ENCODE assay signal across 13 cellular contexts in the genomic region with DNA sequence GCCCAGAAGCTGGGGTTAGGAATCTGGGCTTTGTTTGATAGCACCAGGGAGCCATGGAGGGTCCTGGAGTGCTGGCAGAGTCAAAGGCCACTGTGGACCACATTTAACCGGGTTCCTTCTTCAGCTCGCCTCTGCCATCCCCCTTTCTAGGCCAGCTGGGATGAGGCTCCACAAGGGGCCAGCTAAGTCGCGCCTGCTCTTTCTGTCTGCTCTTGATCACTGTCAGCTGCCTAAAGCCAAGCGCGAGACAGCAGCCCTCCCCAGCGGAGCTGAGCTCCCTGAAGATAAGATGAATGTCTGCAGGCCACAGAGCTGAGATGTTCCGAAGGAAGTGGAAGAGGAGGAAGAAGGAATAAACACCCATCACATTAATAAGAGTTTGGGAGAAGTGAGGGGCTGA.
A peak's percentile ranks its signal among the peaks of the same experiment; 100 is the strongest.
DNase-seq lines count a peak whose midpoint lies in the region; ATAC-seq and TF ChIP-seq lines count a peak whose summit lies in the region.
"Had no signal": no experiment of that assay in that cellular context is flagged by ENCODE, and none has a peak within 500 bp of the region (broad histone marks: within the 10 kb centered on the region; RNA-seq: fewer than 3 reads in every experiment).

No MANE protein-coding gene starts in this region.

- H3K4me1 Mint-ChIP-seq in neural progenitor cell, result peaks cover 11% of the 10 kb centered on the region
- H3K4me1 Mint-ChIP-seq: CD4-positive, CD25-positive, alpha-beta regulatory T cell had no signal

- no peaks in the 10 kb centered on the region for H3K36me3 ChIP-seq in cardiac muscle cell
- no peaks in the 10 kb centered on the region for H3K36me3 ChIP-seq in neural progenitor cell

- H4K20me1 ChIP-seq in neural progenitor cell (ENCODE audit: low read depth), result no peaks in the 10 kb centered on the region

- H3K27me3 Mint-ChIP-seq in neural progenitor cell (ENCODE audit: insufficient read depth, low read depth), result peaks cover 11% of the 10 kb centered on the region

- H3K27ac ChIP-seq in cardiac muscle cell (no peak overlapping the region), dorsolateral prefrontal cortex (peak overlapping the region in 32 of 59 donors; percentile 4 to 65 (median 36)), neural progenitor cell (no peak overlapping the region)

- H3K4me3 ChIP-seq in cardiac muscle cell (no peak overlapping the region), dorsolateral prefrontal cortex (no peak overlapping the region), neural progenitor cell (no peak overlapping the region)

- intact Hi-C loops in left ventricle myocardium superior (cut with micrococcal nuclease), result no loop called here
- intact Hi-C loops in dorsolateral prefrontal cortex (cut with DNase I), result no loop called here

- H3K9me3 ChIP-seq in cardiac muscle cell (ENCODE audit: low read depth) (no peaks in the 10 kb centered on the region), neural progenitor cell (ENCODE audit: low read depth) (no peaks in the 10 kb centered on the region)

- H3K9me3 Mint-ChIP-seq in neural progenitor cell, result peaks cover 3% of the 10 kb centered on the region

- peak overlapping the region; percentile 74 for H3K27ac Mint-ChIP-seq in neural progenitor cell

- no peaks in the 10 kb centered on the region for H3K79me2 ChIP-seq in neural progenitor cell (ENCODE audit: low read depth)

- H2AFZ ChIP-seq in neural progenitor cell (replicated peaks), result no peak overlapping the region

- no peak overlapping the region for H3K4me2 ChIP-seq in neural progenitor cell

- TF ChIP-seq CTCF in cardiac muscle cell (IDR thresholded peaks at IDR 0.05; ENCODE audit: low read depth, low read length) (no peak), dorsolateral prefrontal cortex (IDR thresholded peaks at IDR 0.05 in 54 of 56, conservative IDR thresholded peaks at IDR 0.05 in 2 of 56; ENCODE audit: low read depth in 1 of 56, partially characterized antibody in 56 of 56) (no peak), neural progenitor cell (IDR thresholded peaks at IDR 0.05) (no peak)

- H3K9ac ChIP-seq in neural progenitor cell, result no peak overlapping the region

- H3K36me3 Mint-ChIP-seq in neural progenitor cell, result no peaks in the 10 kb centered on the region
- H3K36me3 Mint-ChIP-seq: CD4-positive, CD25-positive, alpha-beta regulatory T cell had no signal

- no peak for ATAC-seq in left ventricle myocardium superior

- H3K4me3 Mint-ChIP-seq in neural progenitor cell, result no peak overlapping the region
- H3K4me3 Mint-ChIP-seq: CD4-positive, CD25-positive, alpha-beta regulatory T cell had no signal

- no peaks in the 10 kb centered on the region for H3F3A ChIP-seq in neural progenitor cell (ENCODE audit: low read depth)

- H3K4me1 ChIP-seq in cardiac muscle cell (ENCODE audit: low read depth), result peaks cover 4% of the 10 kb centered on the region
- H3K4me1 ChIP-seq in neural progenitor cell, result no peaks in the 10 kb centered on the region

- H3K27me3 ChIP-seq in cardiac muscle cell, result no peaks in the 10 kb centered on the region
- no peaks in the 10 kb centered on the region for H3K27me3 ChIP-seq in dorsolateral prefrontal cortex
- no peaks in the 10 kb centered on the region for H3K27me3 ChIP-seq in neural progenitor cell

- peak; percentile 52 to 73 for DNase-seq in cardiac muscle cell (ENCODE audit: low read depth in 1 of 2, low spot score in 1 of 2)
- no peak for DNase-seq in left ventricle myocardium superior
- peak in 5 of 10 donors; percentile 42 to 72 (median 70) for DNase-seq in dorsolateral prefrontal cortex
- DNase-seq in neural progenitor cell (ENCODE audit: low spot score), result peak; percentile 25
- DNase-seq in DMS53 treated with DMSO at 0.1 percent for 48 hours (lab: John Stamatoyannopoulos, UW; ENCODE audit: unreplicated experiment), result no peak
- no peak for DNase-seq in glomerular visceral epithelial cell (ENCODE audit: extremely low spot score)
- no peak for DNase-seq in GM19238 (ENCODE audit: insufficient read length, low spot score)
- DNase-seq: AML-193; CD4-positive, CD25-positive, alpha-beta regulatory T cell; DMS79 treated with DMSO at 0.1 percent for 48 hours; GOT3; NCI-H1436 treated with DMSO at 0.1 percent for 48 hours; SIG-M5 had no signal

Comparison
In these comparisons a context has a peak if more than half of its experiments do, and no peak if none do; other contexts are left out.
1. DNase-seq: peak in cardiac muscle cell (2 of 2) and neural progenitor cell (single experiment); none in left ventricle myocardium superior (single experiment), DMS53 treated with DMSO at 0.1 percent for 48 hours (single experiment), glomerular visceral epithelial cell (single experiment) and GM19238 (single experiment).
2. H3K27ac ChIP-seq: peak in dorsolateral prefrontal cortex (32 of 59); none in cardiac muscle cell (single experiment) and neural progenitor cell (single experiment).